13 cellular contexts compared by ENCODE assay signal in genomic region chr12:67988600-67988999, GRCh38. TPM values are rescaled to one million over a fixed set of nuclear protein-coding genes. Genes with fewer than 3 reads are reported as not detected.
DNase-seq lines count a peak whose midpoint lies in the region; ATAC-seq lines count a peak whose summit lies in the region.
"Had no signal": no experiment of that assay in that cellular context is flagged by ENCODE, and none has a peak within 500 bp of the region (broad histone marks: within the 10 kb centered on the region; RNA-seq: fewer than 3 reads in every experiment).

No MANE protein-coding gene starts in this region.

- no peak overlapping the region for H2BK120ac ChIP-seq in mesendoderm (ENCODE audit: low read depth, low read length)

- H3K56ac ChIP-seq in mesendoderm (ENCODE audit: low read length), result no peak overlapping the region

- H4K8ac ChIP-seq in mesendoderm (ENCODE audit: low read depth, low read length), result no peak overlapping the region

- WGBS in mesendoderm (ENCODE audit: extremely low coverage, insufficient coverage, low lambda C conversion rate), result no CpG with 5 or more reads among the region's 1 CpG

- H3K27me3 Mint-ChIP-seq in central memory CD8-positive, alpha-beta T cell, result no peaks in the 10 kb centered on the region

- H3K9ac ChIP-seq in mesendoderm (ENCODE audit: low read length), result no peak overlapping the region

- H3K27ac Mint-ChIP-seq in central memory CD8-positive, alpha-beta T cell (ENCODE audit: low read depth), result peak overlapping the region; percentile 91

- H2BK15ac ChIP-seq in mesendoderm (replicated peaks; ENCODE audit: low read depth), result no peak overlapping the region

- H3K36me3 ChIP-seq in mesendoderm (ENCODE audit: control insufficient read depth, insufficient read depth, low read length), result no peaks in the 10 kb centered on the region
- H3K36me3 ChIP-seq: right lobe of liver, SJSA1, thoracic aorta had no signal

- H2BK5ac ChIP-seq in mesendoderm (ENCODE audit: low read length), result no peak overlapping the region

- DNase-seq in central memory CD8-positive, alpha-beta T cell (ENCODE audit: low spot score in 2 of 2), result no peak
- DNase-seq in posterior vena cava (ENCODE audit: low spot score) (no peak), COLO829 (ENCODE audit: low spot score) (no peak), cerebellum (ENCODE audit: low spot score) (no peak), mesendoderm (no peak)
- DNase-seq: activated T-cell treated with anti-CD3 and anti-CD28 coated beads for 4 hours, right lobe of liver had no signal

- no peak overlapping the region for H3K23ac ChIP-seq in mesendoderm (ENCODE audit: low read length)

- no peaks in the 10 kb centered on the region for H3K4me1 ChIP-seq in mesendoderm (ENCODE audit: control insufficient read depth, low read depth, low read length)
- H3K4me1 ChIP-seq: right lobe of liver had no signal

- intact Hi-C loops in posterior vena cava (cut with DNase I), result no loop called here

- H3K4me1 Mint-ChIP-seq in central memory CD8-positive, alpha-beta T cell, result peaks cover 49% of the 10 kb centered on the region

- H3K27me3 ChIP-seq in mesendoderm (ENCODE audit: insufficient read depth, low read length, poor library complexity), result no peaks in the 10 kb centered on the region
- H3K27me3 ChIP-seq: right lobe of liver, SJSA1 had no signal

- H3K79me2 ChIP-seq in mesendoderm (ENCODE audit: control insufficient read depth, insufficient read depth, low read length), result no peaks in the 10 kb centered on the region

- H4K5ac ChIP-seq in mesendoderm (ENCODE audit: low read length), result no peak overlapping the region

- H3K4me3 Mint-ChIP-seq in central memory CD8-positive, alpha-beta T cell, result peak overlapping the region; percentile 85

- H3K4ac ChIP-seq in mesendoderm (ENCODE audit: low read depth, low read length), result no peak overlapping the region

- peaks cover 6% of the 10 kb centered on the region for H3K36me3 Mint-ChIP-seq in central memory CD8-positive, alpha-beta T cell (ENCODE audit: insufficient read depth)

- no peak overlapping the region for H3K4me2 ChIP-seq in mesendoderm (ENCODE audit: low read length)

- H2AK5ac ChIP-seq in mesendoderm (ENCODE audit: low read length), result no peak overlapping the region

- H3K79me1 ChIP-seq in mesendoderm (ENCODE audit: low read length), result no peaks in the 10 kb centered on the region

- H3K4me3 ChIP-seq in mesendoderm (ENCODE audit: low read length), result no peak overlapping the region
- H3K4me3 ChIP-seq: right lobe of liver, SJSA1, thoracic aorta had no signal

- no peak overlapping the region for H3K18ac ChIP-seq in mesendoderm (ENCODE audit: low read length)

- H3K27ac ChIP-seq in mesendoderm (ENCODE audit: low read depth, low read length), result no peak overlapping the region
- H3K27ac ChIP-seq: right lobe of liver, SJSA1, thoracic aorta had no signal

- ATAC-seq in GM18861 (IDR thresholded peaks at IDR 0.05; ENCODE audit: unreplicated experiment), result peak; percentile 75
- ATAC-seq in GM21447 (IDR thresholded peaks at IDR 0.05; ENCODE audit: unreplicated experiment), result peak; percentile 74
- ATAC-seq in HG03159 (IDR thresholded peaks at IDR 0.05; ENCODE audit: unreplicated experiment), result peak; percentile 80
- ATAC-seq in central memory CD8-positive, alpha-beta T cell (replicated peaks; ENCODE audit: extremely low read depth, poor library complexity, severe bottlenecking), result no peak
- ATAC-seq: left colon had no signal

- no peaks in the 10 kb centered on the region for H3K9me3 Mint-ChIP-seq in central memory CD8-positive, alpha-beta T cell

RNA-seq across cellular contexts. Expression of gene IFNG-AS1, which starts 0.6 kb away (rescaled TPM):
- total RNA-seq in posterior vena cava (under 1 TPM in 1 of 2 donors, not detected in 1; 0.24 TPM), cerebellum (not detected)
- polyA plus RNA-seq in mesendoderm (2013, experiment 1 of 2), result not detected
- polyA plus RNA-seq in mesendoderm (2013, experiment 2 of 2), result not detected
- total RNA-seq: SJSA1 had no signal
